21 cellular contexts compared by ENCODE assay signal in genomic region chr2:107093426-107093957, GRCh38.
"Had no signal": no experiment of that assay in that cellular context is flagged by ENCODE, and none has a peak within 500 bp of the region (broad histone marks: within the 10 kb centered on the region; RNA-seq: fewer than 3 reads in every experiment).

No MANE protein-coding gene starts in this region.

- H3K4me3 ChIP-seq: coronary artery, dorsolateral prefrontal cortex, esophagus squamous epithelium, gastrocnemius medialis, heart right ventricle, left lung, lower lobe of right lung had no signal

- H3K27me3 ChIP-seq: dorsolateral prefrontal cortex, esophagus squamous epithelium, gastrocnemius medialis, heart right ventricle, left lung had no signal

- DNase-seq: dermis blood vessel endothelial cell; dorsolateral prefrontal cortex; effector CD4-positive, alpha-beta T cell; effector memory CD4-positive, alpha-beta T cell; erythroblast; esophagus squamous epithelium; foreskin fibroblast; foreskin melanocyte; gastrocnemius medialis; glutamatergic neuron; head of caudate nucleus; heart right ventricle; hippocampal formation; left cardiac atrium; left lung; left ventricle myocardium superior; lower lobe of right lung; mesenchymal stem cell; midbrain had no signal

- H3K27ac ChIP-seq: coronary artery, dorsolateral prefrontal cortex, epithelial cell of prostate, gastrocnemius medialis, heart right ventricle, left lung, lower lobe of right lung had no signal

- H3K36me3 ChIP-seq: esophagus squamous epithelium, gastrocnemius medialis, heart right ventricle, left lung, lower lobe of right lung had no signal

- H3K4me1 ChIP-seq: left lung, lower lobe of right lung had no signal
